In the genomic region with DNA sequence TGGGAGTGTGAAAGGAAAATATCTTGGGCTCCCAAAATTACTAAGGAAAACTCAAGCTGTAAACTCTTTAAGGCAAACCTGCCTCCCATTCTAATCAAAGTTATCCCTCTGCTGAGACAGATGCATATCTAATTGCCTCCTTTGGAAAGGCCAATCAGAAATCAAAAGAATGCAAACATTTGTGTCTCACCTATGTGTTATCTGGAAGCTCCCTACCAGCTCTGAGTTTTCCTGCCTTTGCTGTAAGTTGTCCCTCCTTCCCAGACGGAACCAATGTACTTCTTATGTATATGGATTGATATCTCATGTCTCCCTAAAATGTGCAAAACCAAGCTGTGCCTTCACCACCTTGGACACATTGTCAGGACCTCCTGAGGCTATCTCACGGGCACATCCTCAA, we compare ENCODE assay signal across 22 cellular contexts.
"Had no signal": no experiment of that assay in that cellular context is flagged by ENCODE, and none has a peak within 500 bp of the region (broad histone marks: within the 10 kb centered on the region; RNA-seq: fewer than 3 reads in every experiment).

No MANE protein-coding gene starts in this region.

- H3K27ac Mint-ChIP-seq: activated CD8-positive, alpha-beta T cell treated with anti-CD3 and anti-CD28 coated beads for 36 hours; activated naive CD4-positive, alpha-beta T cell treated with anti-CD3 and anti-CD28 coated beads, Interleukin-2, amount 50 U/mL, for 24 hours; T-helper 1 cell treated with Interleukin-12 subunit alpha and Interleukin-12 subunit beta and Interleukin-4 antibody, amounts not matched to agents 30 μg/mL and 1 μg/mL, for 36 hours had no signal

- H3K4me1 ChIP-seq: Peyer's patch had no signal

- H3K27me3 Mint-ChIP-seq: activated CD8-positive, alpha-beta T cell treated with anti-CD3 and anti-CD28 coated beads for 36 hours; activated naive CD4-positive, alpha-beta T cell treated with anti-CD3 and anti-CD28 coated beads, Interleukin-2, amount 50 U/mL, for 24 hours had no signal

- H3K27ac ChIP-seq: Peyer's patch, RWPE1 had no signal

- H3K9me3 ChIP-seq: Peyer's patch, SJCRH30 had no signal

- DNase-seq: activated CD4-positive, alpha-beta T cell treated with anti-CD3 and anti-CD28 coated beads for 4 hours; activated CD8-positive, alpha-beta memory T cell treated with anti-CD3 and anti-CD28 coated beads, Interleukin-2, amount 50 U/mL, for 48 hours; activated CD8-positive, alpha-beta T cell treated with anti-CD3 and anti-CD28 coated beads for 36 hours; activated naive CD4-positive, alpha-beta T cell; activated T-cell treated with anti-CD3 and anti-CD28 coated beads, Interleukin-2, amount 50 U/mL, for 1 hour; aorta; central memory CD4-positive, alpha-beta T cell; MM.1S; NCI-H1105; NCI-H1436; NCI-H1694 treated with DMSO at 0.1 percent for 48 hours; NCI-H2029 treated with DMSO at 0.1 percent for 48 hours; NCI-H345; NCI-H510A treated with DMSO at 0.1 percent for 48 hours; NCI-H69; Peyer's patch; Right ventricle myocardium superior; SJCRH30 had no signal

- H3K4me3 ChIP-seq: Peyer's patch had no signal

- H3K4me1 Mint-ChIP-seq: activated naive CD4-positive, alpha-beta T cell treated with anti-CD3 and anti-CD28 coated beads, Interleukin-2, amount 50 U/mL, for 24 hours had no signal

- H3K4me3 Mint-ChIP-seq: activated CD8-positive, alpha-beta T cell treated with anti-CD3 and anti-CD28 coated beads for 36 hours; activated naive CD4-positive, alpha-beta T cell treated with anti-CD3 and anti-CD28 coated beads, Interleukin-2, amount 50 U/mL, for 24 hours; T-helper 1 cell treated with Interleukin-12 subunit alpha and Interleukin-12 subunit beta and Interleukin-4 antibody, amounts not matched to agents 30 μg/mL and 1 μg/mL, for 36 hours had no signal

- H3K9me3 Mint-ChIP-seq: activated CD8-positive, alpha-beta T cell treated with anti-CD3 and anti-CD28 coated beads for 36 hours; activated naive CD4-positive, alpha-beta T cell treated with anti-CD3 and anti-CD28 coated beads, Interleukin-2, amount 50 U/mL, for 24 hours; T-helper 1 cell treated with Interleukin-12 subunit alpha and Interleukin-12 subunit beta and Interleukin-4 antibody, amounts not matched to agents 30 μg/mL and 1 μg/mL, for 36 hours had no signal

- H3K36me3 Mint-ChIP-seq: activated naive CD4-positive, alpha-beta T cell treated with anti-CD3 and anti-CD28 coated beads, Interleukin-2, amount 50 U/mL, for 24 hours had no signal

- H3K27me3 ChIP-seq: Peyer's patch, SJCRH30 had no signal

- ATAC-seq: activated CD4-positive, CD25-positive, alpha-beta regulatory T cell treated with anti-CD3 and anti-CD28 coated beads, Interleukin-2, amount 50 U/mL, for 24 hours; activated CD8-positive, alpha-beta T cell treated with anti-CD3 and anti-CD28 coated beads for 36 hours had no signal

- H3K36me3 ChIP-seq: Peyer's patch, SJCRH30 had no signal
